In the genomic region with DNA sequence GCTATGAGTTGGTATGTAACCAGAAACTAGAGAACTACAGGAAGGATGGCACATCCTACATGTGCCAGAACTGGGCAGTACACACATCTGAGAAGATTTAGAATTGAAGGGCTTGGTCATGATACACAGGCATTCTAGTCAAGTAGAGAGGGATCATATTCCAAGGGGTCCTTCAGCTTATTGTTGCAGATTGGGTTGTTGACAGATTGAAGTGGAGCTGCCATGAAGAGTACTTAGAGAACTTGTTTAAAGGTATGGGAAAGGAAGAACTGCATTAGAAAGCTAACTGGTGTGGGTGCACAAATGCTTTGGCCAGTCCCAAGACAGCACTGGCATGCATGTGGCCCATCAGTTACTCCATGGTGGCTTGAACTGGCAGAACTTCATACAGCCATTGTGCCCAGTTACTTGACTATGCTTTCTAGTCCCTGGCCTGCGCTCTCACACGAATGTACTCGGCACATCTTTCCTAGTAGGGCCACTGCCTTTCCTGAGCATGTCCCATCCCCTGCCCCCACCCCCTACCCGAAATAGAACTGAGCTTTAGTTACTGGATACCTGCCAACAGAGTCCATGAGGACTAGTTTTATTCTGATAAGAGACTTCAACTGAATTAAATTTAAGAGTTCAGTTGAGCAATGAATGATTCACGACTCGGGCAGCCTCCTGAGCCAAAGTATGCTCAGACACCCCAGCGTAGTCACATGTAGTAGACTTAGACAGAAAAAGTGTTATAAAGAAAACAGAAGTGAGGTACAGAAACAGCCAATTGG, we compare ENCODE assay signal across 1 cellular context.
TF ChIP-seq lines count a peak whose summit lies in the region.

No MANE protein-coding gene starts in this region.

TF ChIP-seq in IMR-90, 13 proteins besides CTCF, POLR2A, EP300 and RAD21:
- TF ChIP-seq CEBPB (IDR thresholded peaks at IDR 0.05; ENCODE audit: low read depth, low read length), result peak; percentile 69
- peak; percentile 61; the same call in 1 of the 2 replicates for TF ChIP-seq BHLHE40 (IDR thresholded peaks at IDR 0.05; ENCODE audit: low read depth, low read length)
- no peak for TF ChIP-seq RFX5 (IDR thresholded peaks at IDR 0.05; ENCODE audit: low read depth, low read length)
- TF ChIP-seq, protein P1, sequence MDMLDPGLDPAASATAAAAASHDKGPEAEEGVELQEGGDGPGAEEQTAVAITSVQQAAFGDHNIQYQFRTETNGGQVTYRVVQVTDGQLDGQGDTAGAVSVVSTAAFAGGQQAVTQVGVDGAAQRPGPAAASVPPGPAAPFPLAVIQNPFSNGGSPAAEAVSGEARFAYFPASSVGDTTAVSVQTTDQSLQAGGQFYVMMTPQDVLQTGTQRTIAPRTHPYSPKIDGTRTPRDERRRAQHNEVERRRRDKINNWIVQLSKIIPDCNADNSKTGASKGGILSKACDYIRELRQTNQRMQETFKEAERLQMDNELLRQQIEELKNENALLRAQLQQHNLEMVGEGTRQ (IDR thresholded peaks at IDR 0.05; ENCODE audit: low read depth, low read length), result peak; percentile 71; the same call in 1 of the 2 replicates
